2 cellular contexts compared by ENCODE assay signal in the genomic region with DNA sequence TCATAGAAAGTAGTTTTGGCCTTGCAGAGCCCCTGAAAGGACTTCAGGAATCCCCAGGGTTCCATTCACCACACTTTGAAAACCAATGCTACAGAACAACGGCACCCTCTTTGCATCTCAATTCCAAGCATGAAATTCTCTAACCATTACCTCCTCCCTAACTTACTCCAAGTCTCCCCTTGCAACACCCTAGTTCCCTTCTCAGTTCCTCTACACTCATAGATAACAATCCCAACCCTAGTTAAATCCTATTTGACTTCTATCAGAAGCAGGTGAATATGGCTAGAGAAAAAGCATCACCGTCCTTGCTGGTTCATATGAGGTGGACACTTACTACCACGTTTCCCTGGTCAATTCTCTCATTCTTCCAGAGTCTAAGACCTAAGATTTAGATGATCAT.
TF ChIP-seq lines count a peak whose summit lies in the region.

No MANE protein-coding gene starts in this region.

TF ChIP-seq in HepG2, 621 proteins besides CTCF, POLR2A, EP300 and RAD21:
- TF ChIP-seq ZNF772 (CRISPR knock-in tag; IDR thresholded peaks at IDR 0.05), result no peak
- TF ChIP-seq SMAD1 (CRISPR knock-in tag; IDR thresholded peaks at IDR 0.05; ENCODE audit: borderline replicate concordance, low read depth), result no peak
- no peak for TF ChIP-seq XRCC5 (optimal IDR thresholded peaks at IDR 0.05; ENCODE audit: low read length)
- TF ChIP-seq NFKB2 (CRISPR knock-in tag; IDR thresholded peaks at IDR 0.05; ENCODE audit: borderline replicate concordance), result no peak
- no peak for TF ChIP-seq ZNF329 (CRISPR knock-in tag; IDR thresholded peaks at IDR 0.05; ENCODE audit: low read depth)
- TF ChIP-seq, protein P1, sequence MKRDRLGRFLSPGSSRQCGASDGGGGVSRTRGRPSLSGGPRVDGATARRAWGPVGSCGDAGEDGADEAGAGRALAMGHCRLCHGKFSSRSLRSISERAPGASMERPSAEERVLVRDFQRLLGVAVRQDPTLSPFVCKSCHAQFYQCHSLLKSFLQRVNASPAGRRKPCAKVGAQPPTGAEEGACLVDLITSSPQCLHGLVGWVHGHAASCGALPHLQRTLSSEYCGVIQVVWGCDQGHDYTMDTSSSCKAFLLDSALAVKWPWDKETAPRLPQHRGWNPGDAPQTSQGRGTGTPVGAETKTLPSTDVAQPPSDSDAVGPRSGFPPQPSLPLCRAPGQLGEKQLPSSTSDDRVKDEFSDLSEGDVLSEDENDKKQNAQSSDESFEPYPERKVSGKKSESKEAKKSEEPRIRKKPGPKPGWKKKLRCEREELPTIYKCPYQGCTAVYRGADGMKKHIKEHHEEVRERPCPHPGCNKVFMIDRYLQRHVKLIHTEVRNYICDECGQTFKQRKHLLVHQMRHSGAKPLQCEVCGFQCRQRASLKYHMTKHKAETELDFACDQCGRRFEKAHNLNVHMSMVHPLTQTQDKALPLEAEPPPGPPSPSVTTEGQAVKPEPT (CRISPR knock-in tag; IDR thresholded peaks at IDR 0.05; ENCODE audit: low read depth), result no peak
- no peak for TF ChIP-seq GATAD2A (CRISPR knock-in tag; IDR thresholded peaks at IDR 0.05)
- TF ChIP-seq MAFF (IDR thresholded peaks at IDR 0.05; ENCODE audit: low read depth, low read length), result no peak
- TF ChIP-seq SOX6 (IDR thresholded peaks at IDR 0.05), result no peak
- no peak for TF ChIP-seq SOX6 (CRISPR knock-in tag; IDR thresholded peaks at IDR 0.05)
- TF ChIP-seq, protein P2, sequence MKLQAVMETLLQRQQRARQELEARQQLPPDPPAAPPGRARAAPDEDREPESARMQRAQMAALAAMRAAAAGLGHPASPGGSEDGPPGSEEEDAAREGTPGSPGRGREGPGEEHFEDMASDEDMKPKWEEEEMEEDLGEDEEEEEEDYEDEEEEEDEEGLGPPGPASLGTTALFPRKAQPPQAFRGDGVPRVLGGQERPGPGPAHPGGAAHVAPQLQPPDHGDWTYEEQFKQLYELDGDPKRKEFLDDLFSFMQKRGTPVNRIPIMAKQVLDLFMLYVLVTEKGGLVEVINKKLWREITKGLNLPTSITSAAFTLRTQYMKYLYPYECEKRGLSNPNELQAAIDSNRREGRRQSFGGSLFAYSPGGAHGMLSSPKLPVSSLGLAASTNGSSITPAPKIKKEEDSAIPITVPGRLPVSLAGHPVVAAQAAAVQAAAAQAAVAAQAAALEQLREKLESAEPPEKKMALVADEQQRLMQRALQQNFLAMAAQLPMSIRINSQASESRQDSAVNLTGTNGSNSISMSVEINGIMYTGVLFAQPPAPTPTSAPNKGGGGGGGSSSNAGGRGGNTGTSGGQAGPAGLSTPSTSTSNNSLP (IDR thresholded peaks at IDR 0.05; ENCODE audit: low read depth, low read length), result no peak
- no peak for TF ChIP-seq CHD4 (IDR thresholded peaks at IDR 0.05; ENCODE audit: borderline replicate concordance, low read length)
- TF ChIP-seq CC2D1A (CRISPR knock-in tag; IDR thresholded peaks at IDR 0.05), result no peak
- TF ChIP-seq ZNF441 (CRISPR knock-in tag; IDR thresholded peaks at IDR 0.05; ENCODE audit: borderline replicate concordance), result no peak
- TF ChIP-seq NR0B2 (CRISPR knock-in tag; IDR thresholded peaks at IDR 0.05), result no peak
- TF ChIP-seq KLF6 (CRISPR knock-in tag; IDR thresholded peaks at IDR 0.05), result no peak
- no peak for TF ChIP-seq SNAPC5 (CRISPR knock-in tag; IDR thresholded peaks at IDR 0.05; ENCODE audit: borderline replicate concordance)
- no peak for TF ChIP-seq HHEX (CRISPR knock-in tag; IDR thresholded peaks at IDR 0.05)
- TF ChIP-seq NAIF1 (CRISPR knock-in tag; IDR thresholded peaks at IDR 0.05; ENCODE audit: borderline replicate concordance), result no peak

TF ChIP-seq in GM12878, 131 proteins besides CTCF, POLR2A, EP300 and RAD21:
- TF ChIP-seq RFX5 (IDR thresholded peaks at IDR 0.05; ENCODE audit: low read depth, low read length), result no peak
- no peak for TF ChIP-seq TCF7 (IDR thresholded peaks at IDR 0.05; ENCODE audit: borderline replicate concordance)
- TF ChIP-seq, protein P3, sequence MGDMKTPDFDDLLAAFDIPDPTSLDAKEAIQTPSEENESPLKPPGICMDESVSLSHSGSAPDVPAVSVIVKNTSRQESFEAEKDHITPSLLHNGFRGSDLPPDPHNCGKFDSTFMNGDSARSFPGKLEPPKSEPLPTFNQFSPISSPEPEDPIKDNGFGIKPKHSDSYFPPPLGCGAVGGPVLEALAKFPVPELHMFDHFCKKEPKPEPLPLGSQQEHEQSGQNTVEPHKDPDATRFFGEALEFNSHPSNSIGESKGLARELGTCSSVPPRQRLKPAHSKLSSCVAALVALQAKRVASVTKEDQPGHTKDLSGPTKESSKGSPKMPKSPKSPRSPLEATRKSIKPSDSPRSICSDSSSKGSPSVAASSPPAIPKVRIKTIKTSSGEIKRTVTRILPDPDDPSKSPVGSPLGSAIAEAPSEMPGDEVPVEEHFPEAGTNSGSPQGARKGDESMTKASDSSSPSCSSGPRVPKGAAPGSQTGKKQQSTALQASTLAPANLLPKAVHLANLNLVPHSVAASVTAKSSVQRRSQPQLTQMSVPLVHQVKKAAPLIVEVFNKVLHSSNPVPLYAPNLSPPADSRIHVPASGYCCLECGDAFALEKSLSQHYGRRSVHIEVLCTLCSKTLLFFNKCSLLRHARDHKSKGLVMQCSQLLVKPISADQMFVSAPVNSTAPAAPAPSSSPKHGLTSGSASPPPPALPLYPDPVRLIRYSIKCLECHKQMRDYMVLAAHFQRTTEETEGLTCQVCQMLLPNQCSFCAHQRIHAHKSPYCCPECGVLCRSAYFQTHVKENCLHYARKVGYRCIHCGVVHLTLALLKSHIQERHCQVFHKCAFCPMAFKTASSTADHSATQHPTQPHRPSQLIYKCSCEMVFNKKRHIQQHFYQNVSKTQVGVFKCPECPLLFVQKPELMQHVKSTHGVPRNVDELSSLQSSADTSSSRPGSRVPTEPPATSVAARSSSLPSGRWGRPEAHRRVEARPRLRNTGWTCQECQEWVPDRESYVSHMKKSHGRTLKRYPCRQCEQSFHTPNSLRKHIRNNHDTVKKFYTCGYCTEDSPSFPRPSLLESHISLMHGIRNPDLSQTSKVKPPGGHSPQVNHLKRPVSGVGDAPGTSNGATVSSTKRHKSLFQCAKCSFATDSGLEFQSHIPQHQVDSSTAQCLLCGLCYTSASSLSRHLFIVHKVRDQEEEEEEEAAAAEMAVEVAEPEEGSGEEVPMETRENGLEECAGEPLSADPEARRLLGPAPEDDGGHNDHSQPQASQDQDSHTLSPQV (IDR thresholded peaks at IDR 0.05), result no peak
- no peak for TF ChIP-seq HDAC2 (IDR thresholded peaks at IDR 0.05)
- TF ChIP-seq, protein P4, sequence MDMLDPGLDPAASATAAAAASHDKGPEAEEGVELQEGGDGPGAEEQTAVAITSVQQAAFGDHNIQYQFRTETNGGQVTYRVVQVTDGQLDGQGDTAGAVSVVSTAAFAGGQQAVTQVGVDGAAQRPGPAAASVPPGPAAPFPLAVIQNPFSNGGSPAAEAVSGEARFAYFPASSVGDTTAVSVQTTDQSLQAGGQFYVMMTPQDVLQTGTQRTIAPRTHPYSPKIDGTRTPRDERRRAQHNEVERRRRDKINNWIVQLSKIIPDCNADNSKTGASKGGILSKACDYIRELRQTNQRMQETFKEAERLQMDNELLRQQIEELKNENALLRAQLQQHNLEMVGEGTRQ (IDR thresholded peaks at IDR 0.05; ENCODE audit: borderline replicate concordance, low read depth, low read length), result no peak
- no peak for TF ChIP-seq YBX1 (IDR thresholded peaks at IDR 0.05)
- no peak for TF ChIP-seq SMAD5 (IDR thresholded peaks at IDR 0.05; ENCODE audit: low read depth)
- no peak for TF ChIP-seq SUPT20H (IDR thresholded peaks at IDR 0.05; ENCODE audit: borderline replicate concordance, control insufficient read depth, low read depth, low read length)
- TF ChIP-seq SRF (IDR thresholded peaks at IDR 0.05; ENCODE audit: low read depth in 2 of 2, low read length in 2 of 2), result no peak
- no peak for TF ChIP-seq YY1 (IDR thresholded peaks at IDR 0.05; ENCODE audit: low read depth, low read length)
- TF ChIP-seq MEF2B (IDR thresholded peaks at IDR 0.05; ENCODE audit: partially characterized antibody, poor library complexity, severe bottlenecking), result no peak
- no peak for TF ChIP-seq ESRRA (IDR thresholded peaks at IDR 0.05; ENCODE audit: low read length)
- no peak for TF ChIP-seq SPI1 (IDR thresholded peaks at IDR 0.05; ENCODE audit: borderline replicate concordance, insufficient read depth, low read depth, low read length)
- TF ChIP-seq, protein P5, sequence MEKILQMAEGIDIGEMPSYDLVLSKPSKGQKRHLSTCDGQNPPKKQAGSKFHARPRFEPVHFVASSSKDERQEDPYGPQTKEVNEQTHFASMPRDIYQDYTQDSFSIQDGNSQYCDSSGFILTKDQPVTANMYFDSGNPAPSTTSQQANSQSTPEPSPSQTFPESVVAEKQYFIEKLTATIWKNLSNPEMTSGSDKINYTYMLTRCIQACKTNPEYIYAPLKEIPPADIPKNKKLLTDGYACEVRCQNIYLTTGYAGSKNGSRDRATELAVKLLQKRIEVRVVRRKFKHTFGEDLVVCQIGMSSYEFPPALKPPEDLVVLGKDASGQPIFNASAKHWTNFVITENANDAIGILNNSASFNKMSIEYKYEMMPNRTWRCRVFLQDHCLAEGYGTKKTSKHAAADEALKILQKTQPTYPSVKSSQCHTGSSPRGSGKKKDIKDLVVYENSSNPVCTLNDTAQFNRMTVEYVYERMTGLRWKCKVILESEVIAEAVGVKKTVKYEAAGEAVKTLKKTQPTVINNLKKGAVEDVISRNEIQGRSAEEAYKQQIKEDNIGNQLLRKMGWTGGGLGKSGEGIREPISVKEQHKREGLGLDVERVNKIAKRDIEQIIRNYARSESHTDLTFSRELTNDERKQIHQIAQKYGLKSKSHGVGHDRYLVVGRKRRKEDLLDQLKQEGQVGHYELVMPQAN (conservative IDR thresholded peaks at IDR 0.05), result no peak
- TF ChIP-seq CREB1 (IDR thresholded peaks at IDR 0.05; ENCODE audit: low read depth), result no peak
- no peak for TF ChIP-seq ZZZ3 (IDR thresholded peaks at IDR 0.05; ENCODE audit: control insufficient read depth, insufficient read length, low read depth)
